In the genomic region with DNA sequence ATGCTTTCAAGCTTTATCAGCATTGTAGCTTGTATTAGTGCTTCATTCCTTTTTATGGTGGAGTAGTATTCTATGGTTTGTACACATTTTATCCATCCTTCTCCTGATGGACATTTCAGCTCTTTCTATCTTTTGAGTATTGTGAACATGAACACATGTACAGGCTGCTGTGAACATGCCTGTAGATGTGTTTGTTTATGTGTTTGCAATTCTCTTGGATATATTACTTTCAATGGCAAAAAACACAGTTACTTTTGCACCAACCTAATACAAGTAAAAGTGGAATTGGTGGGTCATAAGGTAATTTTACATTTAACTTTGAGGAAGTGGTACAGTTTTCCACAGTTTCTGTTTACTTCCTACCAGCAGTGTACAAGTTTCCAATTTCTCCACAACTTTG, we compare ENCODE assay signal across 21 cellular contexts.
DNase-seq lines count a peak whose midpoint lies in the region; ATAC-seq and TF ChIP-seq lines count a peak whose summit lies in the region.
"Had no signal": no experiment of that assay in that cellular context is flagged by ENCODE, and none has a peak within 500 bp of the region (broad histone marks: within the 10 kb centered on the region; RNA-seq: fewer than 3 reads in every experiment).

No MANE protein-coding gene starts in this region.

- H2BK120ac ChIP-seq in IMR-90 (ENCODE audit: low read depth, low read length), result no peak overlapping the region

- no peak overlapping the region for H3K4me3 ChIP-seq in IMR-90 (ENCODE audit: insufficient read depth, low read depth, low read length)
- H3K4me3 ChIP-seq in CD8-positive, alpha-beta T cell (ENCODE audit: low read depth, low read length), result no peak overlapping the region
- H3K4me3 ChIP-seq: BLaER1, GM23248, Peyer's patch had no signal

- no peak overlapping the region for H4K8ac ChIP-seq in IMR-90 (ENCODE audit: low read depth in 2 of 2, low read length in 2 of 2)

- H3K4me1 ChIP-seq in IMR-90 (ENCODE audit: control insufficient read depth, insufficient read depth, low read length), result peaks cover 19% of the 10 kb centered on the region
- no peaks in the 10 kb centered on the region for H3K4me1 ChIP-seq in CD8-positive, alpha-beta T cell (ENCODE audit: insufficient read depth, low read length)
- H3K4me1 ChIP-seq: BLaER1 had no signal

- no peak for ATAC-seq in IMR-90 (ENCODE audit: low read depth)
- no peak for ATAC-seq in CD8-positive, alpha-beta T cell
- ATAC-seq: SK-N-SH treated with all-trans-retinoic acid at 6 μM for 48 hours had no signal

- H2AFZ ChIP-seq in IMR-90 (replicated peaks; ENCODE audit: low read length, poor library complexity), result no peak overlapping the region
- H2AFZ ChIP-seq: GM23248 had no signal

- no peaks in the 10 kb centered on the region; the same call in none of the 2 replicates for H3K36me3 ChIP-seq in IMR-90 (ENCODE audit: control insufficient read depth, insufficient read depth, low read length)
- no peaks in the 10 kb centered on the region for H3K36me3 ChIP-seq in CD8-positive, alpha-beta T cell (ENCODE audit: insufficient read depth, low read length)
- H3K36me3 ChIP-seq: Peyer's patch had no signal

- no peak for TF ChIP-seq POLR2A in IMR-90 (IDR thresholded peaks at IDR 0.05; ENCODE audit: low read depth, low read length)

- no peak overlapping the region for H2AK9ac ChIP-seq in IMR-90 (replicated peaks; ENCODE audit: low read depth, low read length, poor library complexity)

- no peak for TF ChIP-seq CTCF in Calu3 (IDR thresholded peaks at IDR 0.05; ENCODE audit: unreplicated experiment)
- no peak for TF ChIP-seq CTCF in IMR-90 (conservative IDR thresholded peaks at IDR 0.05; ENCODE audit: low read depth, low read length)
- no peak for TF ChIP-seq CTCF in osteocyte (IDR thresholded peaks at IDR 0.05)
- TF ChIP-seq CTCF in CD8-positive, alpha-beta T cell (IDR thresholded peaks at IDR 0.05), result no peak

- H3K9me3 Mint-ChIP-seq in Calu3 (ENCODE audit: low read depth, unreplicated experiment) (no peaks in the 10 kb centered on the region), immature natural killer cell (no peaks in the 10 kb centered on the region), osteocyte (ENCODE audit: unreplicated experiment) (no peaks in the 10 kb centered on the region)
- H3K9me3 Mint-ChIP-seq in CD8-positive, alpha-beta T cell, result no peaks in the 10 kb centered on the region

- no peak overlapping the region for H3K27ac ChIP-seq in IMR-90 (ENCODE audit: insufficient read depth, low read length)
- H3K27ac ChIP-seq in CD8-positive, alpha-beta T cell (ENCODE audit: low read depth, low read length), result no peak overlapping the region
- H3K27ac ChIP-seq: BLaER1, Peyer's patch had no signal

- H3K4me3 Mint-ChIP-seq in Calu3 (ENCODE audit: low read depth, unreplicated experiment), result no peak overlapping the region
- peak overlapping the region in 3 of 5 donors; percentile 20 to 56 (median 56) for H3K4me3 Mint-ChIP-seq in immature natural killer cell
- no peak overlapping the region for H3K4me3 Mint-ChIP-seq in osteocyte (ENCODE audit: unreplicated experiment)
- no peak overlapping the region for H3K4me3 Mint-ChIP-seq in CD8-positive, alpha-beta T cell
- H3K4me3 Mint-ChIP-seq: CD4-positive, alpha-beta memory T cell had no signal

- H3K56ac ChIP-seq in IMR-90 (ENCODE audit: extremely low read depth, insufficient read depth, low read length), result no peak overlapping the region

- H2BK15ac ChIP-seq in IMR-90 (ENCODE audit: low read depth, low read length), result no peak overlapping the region

- H2AK5ac ChIP-seq in IMR-90 (ENCODE audit: low read depth, low read length), result no peak overlapping the region

- H3K9ac ChIP-seq in IMR-90 (ENCODE audit: low read depth, low read length), result no peak overlapping the region
- H3K9ac ChIP-seq: BLaER1, GM23248 had no signal

- H3K23ac ChIP-seq in IMR-90 (ENCODE audit: low read depth, low read length), result 0 out of 2 replicates have a peak overlapping the region, but pooled peaks have one; percentile 25

- POLR2A ChIA-PET in IMR-90 (lab: Charles Lee; ENCODE audit: unreplicated experiment), result no interaction called here
- POLR2A ChIA-PET in CD8-positive, alpha-beta T cell (lab: Charles Lee), result no interaction called here

- H3K27me3 Mint-ChIP-seq in Calu3 (ENCODE audit: unreplicated experiment) (no peaks in the 10 kb centered on the region), immature natural killer cell (ENCODE audit: low read depth in 3 of 3) (no peaks in the 10 kb centered on the region), osteocyte (ENCODE audit: unreplicated experiment) (no peaks in the 10 kb centered on the region)
- no peaks in the 10 kb centered on the region for H3K27me3 Mint-ChIP-seq in CD8-positive, alpha-beta T cell (ENCODE audit: low read depth)
- H3K27me3 Mint-ChIP-seq: CD4-positive, alpha-beta memory T cell had no signal

- BruUV-seq in Calu3 (replicated peaks; lab: Mats Ljungman, UMichigan) (no TSS peak), IMR-90 (replicated peaks; lab: Mats Ljungman, UMichigan) (no TSS peak)

- H2BK5ac ChIP-seq in IMR-90 (ENCODE audit: low read depth, low read length, poor library complexity, severe bottlenecking), result no peak overlapping the region

- H3K27me3 ChIP-seq in IMR-90 (ENCODE audit: control insufficient read depth, insufficient read depth, low read length), result no peaks in the 10 kb centered on the region
- H3K27me3 ChIP-seq in CD8-positive, alpha-beta T cell (ENCODE audit: insufficient read depth, low read length), result no peaks in the 10 kb centered on the region
- H3K27me3 ChIP-seq: BLaER1, Peyer's patch had no signal

- no peak overlapping the region for H2BK20ac ChIP-seq in IMR-90 (ENCODE audit: low read depth, low read length)

- no peak overlapping the region for H3K14ac ChIP-seq in IMR-90 (replicated peaks; ENCODE audit: low read depth, low read length)

- H3K27ac Mint-ChIP-seq in Calu3 (ENCODE audit: unreplicated experiment), result peak overlapping the region; percentile 51
- H3K27ac Mint-ChIP-seq in immature natural killer cell, result peak overlapping the region; percentile 57 to 88 (median 78)
- peak overlapping the region; percentile 73 for H3K27ac Mint-ChIP-seq in osteocyte (ENCODE audit: unreplicated experiment)
- H3K27ac Mint-ChIP-seq in CD8-positive, alpha-beta T cell, result no peak overlapping the region

- DNase-seq in Calu3, result no peak
- DNase-seq in IMR-90, result no peak
- no peak for DNase-seq in immature natural killer cell
- no peak for DNase-seq in osteocyte (ENCODE audit: extremely low spot score, unreplicated experiment)
- no peak for DNase-seq in NCI-H187 (lab: John Stamatoyannopoulos, UW)
- no peak for DNase-seq in CD8-positive, alpha-beta T cell
- no peak for DNase-seq in activated CD4-positive, alpha-beta T cell treated with anti-CD3 and anti-CD28 coated beads, Interleukin-2, amount 50 U/mL, for 48 hours
- DNase-seq: ACHN; CD4-positive, alpha-beta memory T cell; DMS153; GM23248; KG1; NCI-H1105; NCI-H2081; NCI-H2171; NCI-H345; NCI-H524; NCI-H82; Peyer's patch had no signal

- in situ Hi-C loops in IMR-90 (cut with MboI; ENCODE audit: low sequenced_read_pairs), result no loop called here

- no peak overlapping the region for H3K4ac ChIP-seq in IMR-90 (ENCODE audit: low read depth, low read length)

- H3K4me2 ChIP-seq in IMR-90 (ENCODE audit: low read depth, low read length), result no peak overlapping the region
- H3K4me2 ChIP-seq: BLaER1 had no signal

- H3K4me1 Mint-ChIP-seq in Calu3 (ENCODE audit: low read depth, unreplicated experiment), result peaks cover 92% of the 10 kb centered on the region
- H3K4me1 Mint-ChIP-seq in immature natural killer cell, result peaks cover 87 to 94% of the 10 kb centered on the region in 2 donors
- H3K4me1 Mint-ChIP-seq in osteocyte (ENCODE audit: unreplicated experiment), result peaks cover 71% of the 10 kb centered on the region
- peaks cover 12% of the 10 kb centered on the region for H3K4me1 Mint-ChIP-seq in CD8-positive, alpha-beta T cell (ENCODE audit: low read depth)

- intact Hi-C loops in Calu3 (cut with micrococcal nuclease; ENCODE audit: unreplicated experiment) (no loop called here), IMR-90 (cut with micrococcal nuclease) (no loop called here)
- intact Hi-C loops in CD8-positive, alpha-beta T cell (cut with DNase I, micrococcal nuclease), result loop anchor here in 1 of 2 experiments (10.0 kb wide), 1 partner anchor 185 kb away; the partner anchor contains the start of gene FNDC3B

- H4K20me1 ChIP-seq in IMR-90 (ENCODE audit: insufficient read depth, low read length), result peaks cover 90% of the 10 kb centered on the region

- H3K18ac ChIP-seq in IMR-90 (ENCODE audit: low read depth, low read length), result no peak overlapping the region

- no peak overlapping the region for H4K91ac ChIP-seq in IMR-90 (ENCODE audit: insufficient read depth, low read depth, low read length)

- TF ChIP-seq RAD21 in IMR-90 (IDR thresholded peaks at IDR 0.05; ENCODE audit: low read length), result no peak

- H3K9me3 ChIP-seq in IMR-90 (ENCODE audit: control insufficient read depth, insufficient read depth, low read length), result no peaks in the 10 kb centered on the region
- H3K9me3 ChIP-seq in CD8-positive, alpha-beta T cell (ENCODE audit: low read length), result no peaks in the 10 kb centered on the region
- H3K9me3 ChIP-seq: BLaER1, Peyer's patch had no signal

- peaks cover 50% of the 10 kb centered on the region for H3K36me3 Mint-ChIP-seq in Calu3 (ENCODE audit: insufficient read depth, unreplicated experiment)
- H3K36me3 Mint-ChIP-seq in immature natural killer cell, result no peaks in the 10 kb centered on the region
- peaks cover 2% of the 10 kb centered on the region for H3K36me3 Mint-ChIP-seq in osteocyte (ENCODE audit: unreplicated experiment)
- no peaks in the 10 kb centered on the region for H3K36me3 Mint-ChIP-seq in CD8-positive, alpha-beta T cell

- dilution Hi-C loops in IMR-90 (cut with HindIII; ENCODE audit: low sequenced_read_pairs, unreplicated experiment), result no loop called here

- H3K79me1 ChIP-seq in IMR-90 (ENCODE audit: low read depth in 1 of 2, low read length in 2 of 2), result peaks cover 24 to 89% of the 10 kb centered on the region in 2 experiments

- CTCF ChIA-PET in Calu3 (lab: Charles Lee), result no interaction called here
- CTCF ChIA-PET in IMR-90 (lab: Yijun Ruan, JAX), result interaction anchor here (1.0 kb wide), 1 partner anchor 54 kb away, joined by 3 read pairs; no protein-coding TSS in a partner anchor
- CTCF ChIA-PET in CD8-positive, alpha-beta T cell (lab: Charles Lee), result no interaction called here

- H3K9me1 ChIP-seq in IMR-90 (ENCODE audit: insufficient read depth, low read length), result peaks cover 32% of the 10 kb centered on the region

- H4K5ac ChIP-seq in IMR-90 (ENCODE audit: low read depth, low read length), result no peak overlapping the region

TF ChIP-seq in IMR-90, 13 proteins besides CTCF, POLR2A, EP300 and RAD21:
- TF ChIP-seq CEBPB (IDR thresholded peaks at IDR 0.05; ENCODE audit: low read depth, low read length), result no peak

Comparison
In these comparisons a context has a peak if more than half of its experiments do, and no peak if none do; other contexts are left out.
1. H3K4me3 Mint-ChIP-seq: peak in immature natural killer cell (3 of 5); none in Calu3 (single experiment), osteocyte (single experiment) and CD8-positive, alpha-beta T cell (single experiment).